Comparison of ENCODE assay signal across 12 cellular contexts in the genomic region with DNA sequence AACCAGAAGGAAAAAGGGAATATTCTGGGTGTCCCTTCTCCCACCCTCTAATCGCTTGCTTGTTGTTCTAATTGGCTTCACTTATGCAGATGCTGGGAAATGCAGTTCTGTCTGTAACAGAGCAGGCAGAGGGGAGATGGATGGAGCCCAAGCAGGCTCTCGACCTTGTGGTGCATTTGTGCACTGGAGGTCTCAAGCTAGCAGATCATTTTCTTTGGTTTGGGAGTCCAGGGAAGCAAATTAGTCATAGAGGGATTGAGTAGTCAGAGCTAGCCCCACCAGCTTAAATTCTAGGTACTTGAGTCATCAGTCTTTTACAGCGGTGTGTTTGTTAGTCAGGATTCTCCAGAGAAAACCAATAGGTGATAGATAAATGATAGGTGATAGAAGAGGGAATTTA.
A peak's percentile ranks its signal among the peaks of the same experiment; 100 is the strongest.
DNase-seq lines count a peak whose midpoint lies in the region; ATAC-seq, FAIRE-seq and TF ChIP-seq lines count a peak whose summit lies in the region.
"Had no signal": no experiment of that assay in that cellular context is flagged by ENCODE, and none has a peak within 500 bp of the region (broad histone marks: within the 10 kb centered on the region; RNA-seq: fewer than 3 reads in every experiment).

No MANE protein-coding gene starts in this region.

- H3K4me3 ChIP-seq in brain microvascular endothelial cell (ENCODE audit: low read depth, low read length) (no peak overlapping the region), neural progenitor cell (no peak overlapping the region)
- H3K4me3 ChIP-seq: tibial artery had no signal

- no peaks in the 10 kb centered on the region for H3F3A ChIP-seq in neural progenitor cell (ENCODE audit: low read depth)

- TF ChIP-seq CTCF in brain microvascular endothelial cell (IDR thresholded peaks at IDR 0.05; ENCODE audit: low read depth, low read length, missing control alignments) (peak; percentile 43), neural progenitor cell (IDR thresholded peaks at IDR 0.05) (no peak), omental fat pad (IDR thresholded peaks at IDR 0.05) (no peak)

- H3K4me1 Mint-ChIP-seq in neural progenitor cell = peaks cover 10% of the 10 kb centered on the region

- H3K36me3 Mint-ChIP-seq in neural progenitor cell = no peaks in the 10 kb centered on the region
- H3K36me3 Mint-ChIP-seq: CD8-positive, alpha-beta T cell had no signal

- ATAC-seq in GM21619 (IDR thresholded peaks at IDR 0.05; ENCODE audit: unreplicated experiment) (no peak), omental fat pad (ENCODE audit: low FRiP score) (no peak)
- ATAC-seq: CD8-positive, alpha-beta T cell had no signal

- H3K4me3 Mint-ChIP-seq in neural progenitor cell = no peak overlapping the region
- H3K4me3 Mint-ChIP-seq: CD8-positive, alpha-beta T cell; nephron progenitor cell had no signal

- H3K27ac ChIP-seq in brain microvascular endothelial cell (peak overlapping the region; percentile 83), neural progenitor cell (no peak overlapping the region)
- H3K27ac ChIP-seq: tibial artery had no signal

- no peaks in the 10 kb centered on the region for H3K27me3 ChIP-seq in brain microvascular endothelial cell (replicated peaks)
- H3K27me3 ChIP-seq in neural progenitor cell = no peaks in the 10 kb centered on the region
- H3K27me3 ChIP-seq: tibial artery had no signal

- no peak overlapping the region for H3K4me2 ChIP-seq in neural progenitor cell

- H3K27ac Mint-ChIP-seq in neural progenitor cell = no peak overlapping the region
- H3K27ac Mint-ChIP-seq: CD8-positive, alpha-beta T cell; nephron progenitor cell had no signal

- no peak for FAIRE-seq in HTR-8/SVneo (lab: Jason Lieb, UNC)

- peaks cover 3% of the 10 kb centered on the region for H3K27me3 Mint-ChIP-seq in neural progenitor cell (ENCODE audit: insufficient read depth, low read depth)

- in situ Hi-C loops in brain microvascular endothelial cell (cut with HindIII; ENCODE audit: low pct_ligation_motif_present, low sequenced_read_pairs) = no loop called here

- no peaks in the 10 kb centered on the region for H3K9me3 ChIP-seq in neural progenitor cell (ENCODE audit: low read depth)
- H3K9me3 ChIP-seq: tibial artery had no signal

- H3K36me3 ChIP-seq in brain microvascular endothelial cell (replicated peaks) (no peaks in the 10 kb centered on the region), neural progenitor cell (no peaks in the 10 kb centered on the region)
- H3K36me3 ChIP-seq: tibial artery had no signal

- no peaks in the 10 kb centered on the region for H3K79me2 ChIP-seq in neural progenitor cell (ENCODE audit: low read depth)

- H3K4me1 ChIP-seq in neural progenitor cell = peaks cover 16% of the 10 kb centered on the region

- H3K9me3 Mint-ChIP-seq in neural progenitor cell = peaks cover 6% of the 10 kb centered on the region
- H3K9me3 Mint-ChIP-seq: CD8-positive, alpha-beta T cell had no signal

- no peak overlapping the region for H3K9ac ChIP-seq in neural progenitor cell

- H4K20me1 ChIP-seq in neural progenitor cell (ENCODE audit: low read depth) = no peaks in the 10 kb centered on the region

- DNase-seq in AG08396 (ENCODE audit: low spot score) (peak; percentile 70), HTR-8/SVneo (ENCODE audit: insufficient read length, low spot score) (peak; percentile 80), brain microvascular endothelial cell (peak; percentile 89), kidney tubule cell (ENCODE audit: low spot score) (peak; percentile 92), neural progenitor cell (ENCODE audit: low spot score) (no peak), omental fat pad (ENCODE audit: low spot score) (no peak)
- DNase-seq in stimulated activated CD4-positive, alpha-beta T cell treated with anti-CD3 and anti-CD28 coated beads, Interleukin-4, amount 100 ng/mL, for 4 hours = no peak
- DNase-seq: CD8-positive, alpha-beta T cell; NCI-H2107; nephron progenitor cell; tibial artery had no signal

- no peak overlapping the region for H2AFZ ChIP-seq in neural progenitor cell (replicated peaks)

Comparison
In these comparisons a context has a peak if more than half of its experiments do, and no peak if none do; other contexts are left out.
1. DNase-seq: peak in AG08396 (single experiment), HTR-8/SVneo (single experiment), brain microvascular endothelial cell (single experiment) and kidney tubule cell (single experiment); none in neural progenitor cell (single experiment), omental fat pad (single experiment) and stimulated activated CD4-positive, alpha-beta T cell treated with anti-CD3 and anti-CD28 coated beads, Interleukin-4, amount 100 ng/mL, for 4 hours (0 of 2).